7 cellular contexts compared by ENCODE assay signal in genomic region chr12:67025543-67026114, GRCh38.
A peak's percentile ranks its signal among the peaks of the same experiment; 100 is the strongest.
DNase-seq lines count a peak whose midpoint lies in the region; ATAC-seq, FAIRE-seq and TF ChIP-seq lines count a peak whose summit lies in the region.

No MANE protein-coding gene starts in this region.

- 29 to 34% methylated on average over 7 of the region's 7 CpGs for WGBS in body of pancreas, 2 donors

- no peaks in the 10 kb centered on the region for H3K27me3 ChIP-seq in body of pancreas

- H3K36me3 Mint-ChIP-seq in stimulated activated memory B cell treated with anti-CD40 and anti-IgM and Interleukin-4, amounts not matched to agents 10 μg/mL and 1 μg/mL and 100 μg/mL, for 72 hours = no peaks in the 10 kb centered on the region

- H3K4me1 ChIP-seq in body of pancreas = peaks cover 9% of the 10 kb centered on the region
- H3K4me1 ChIP-seq in mucosa of descending colon (ENCODE audit: low read depth) = no peaks in the 10 kb centered on the region

- H3K27ac ChIP-seq in body of pancreas = no peak overlapping the region

- intact Hi-C loops in body of pancreas (cut with DNase I) = no loop called here
- intact Hi-C loops in mucosa of descending colon (cut with DNase I, micrococcal nuclease) = no loop called here

- TF ChIP-seq CTCF in body of pancreas (IDR thresholded peaks at IDR 0.05) = peak; percentile 41 to 68 (median 49)
- TF ChIP-seq CTCF in mucosa of descending colon (IDR thresholded peaks at IDR 0.05) = peak; percentile 51

- FAIRE-seq in G401.6 (lab: Jason Lieb, UNC) = peak; percentile 47

- H3K36me3 ChIP-seq in body of pancreas (replicated peaks in 1 of 2; ENCODE audit: insufficient read depth in 1 of 2, low read depth in 2 of 2) (no peaks in the 10 kb centered on the region), mucosa of descending colon (ENCODE audit: low read depth) (no peaks in the 10 kb centered on the region)

- H3K9me3 ChIP-seq in body of pancreas (no peaks in the 10 kb centered on the region), mucosa of descending colon (no peaks in the 10 kb centered on the region)

- TF ChIP-seq POLR2A in body of pancreas (IDR thresholded peaks at IDR 0.05) = no peak

- DNase-seq in KBM-7 (peak; percentile 67), SKM-1 treated with dmso at 0.1 percent for 144 hours (lab: John Stamatoyannopoulos, UW; ENCODE audit: unreplicated experiment) (peak; percentile 8), body of pancreas (peak; percentile 12 to 45 (median 22)), mucosa of descending colon (peak in 1 of 3 donors; percentile 53)

- peaks cover 14% of the 10 kb centered on the region for H3K27me3 Mint-ChIP-seq in stimulated activated memory B cell treated with anti-CD40 and anti-IgM and Interleukin-4, amounts not matched to agents 10 μg/mL and 1 μg/mL and 100 μg/mL, for 72 hours

- ATAC-seq in GM21381 (IDR thresholded peaks at IDR 0.05; ENCODE audit: unreplicated experiment) (peak; percentile 84), body of pancreas (no peak), mucosa of descending colon (no peak)
- no peak for ATAC-seq in stimulated activated memory B cell treated with anti-CD40 and anti-IgM and Interleukin-4, amounts not matched to agents 10 μg/mL and 1 μg/mL and 100 μg/mL, for 72 hours

- no peak overlapping the region for H3K27ac Mint-ChIP-seq in stimulated activated memory B cell treated with anti-CD40 and anti-IgM and Interleukin-4, amounts not matched to agents 10 μg/mL and 1 μg/mL and 100 μg/mL, for 72 hours

- H3K4me1 Mint-ChIP-seq in stimulated activated memory B cell treated with anti-CD40 and anti-IgM and Interleukin-4, amounts not matched to agents 10 μg/mL and 1 μg/mL and 100 μg/mL, for 72 hours = no peaks in the 10 kb centered on the region

- H3K9me3 Mint-ChIP-seq in stimulated activated memory B cell treated with anti-CD40 and anti-IgM and Interleukin-4, amounts not matched to agents 10 μg/mL and 1 μg/mL and 100 μg/mL, for 72 hours = no peaks in the 10 kb centered on the region

- H3K4me3 ChIP-seq in body of pancreas (no peak overlapping the region), mucosa of descending colon (no peak overlapping the region)

- in situ Hi-C loops in KBM-7 (cut with MboI; ENCODE audit: low pct_unique_long_range_greater_than_20kb, low sequenced_read_pairs) = no loop called here

- H3K4me3 Mint-ChIP-seq in stimulated activated memory B cell treated with anti-CD40 and anti-IgM and Interleukin-4, amounts not matched to agents 10 μg/mL and 1 μg/mL and 100 μg/mL, for 72 hours = no peak overlapping the region
